15 cellular contexts compared by ENCODE assay signal in the genomic region with DNA sequence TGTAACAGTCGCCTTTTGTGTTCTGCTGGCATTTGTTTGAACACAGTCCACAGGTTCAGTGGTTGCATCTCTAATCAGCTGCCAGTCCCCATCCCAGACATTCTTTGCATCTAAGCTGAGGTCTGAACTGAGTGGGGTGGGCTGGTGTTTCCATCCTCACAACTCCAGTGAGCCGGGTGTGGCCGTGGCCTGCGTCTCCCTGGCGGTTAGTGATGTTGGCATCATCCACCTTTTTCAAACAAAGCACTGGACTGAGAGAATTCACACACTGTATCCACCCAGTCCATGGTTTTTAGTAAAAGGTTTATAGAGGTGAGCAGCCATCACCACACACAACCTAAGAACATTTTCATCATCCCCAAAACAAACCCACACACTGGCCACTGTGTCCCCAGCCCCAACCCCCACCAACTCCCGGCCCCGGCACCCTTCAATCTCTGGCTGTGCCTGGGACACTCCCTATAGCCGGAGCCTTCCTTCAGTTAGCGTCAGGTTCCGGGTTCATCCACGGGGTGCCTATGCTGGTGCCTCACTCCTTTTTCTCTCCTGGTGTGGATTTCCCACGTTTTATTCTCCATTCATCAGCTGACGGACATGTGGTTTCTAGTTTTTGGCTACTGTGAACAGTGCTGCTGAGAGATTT.
"Had no signal": no experiment of that assay in that cellular context is flagged by ENCODE, and none has a peak within 500 bp of the region (broad histone marks: within the 10 kb centered on the region; RNA-seq: fewer than 3 reads in every experiment).

No MANE protein-coding gene starts in this region.

- H3K27me3 Mint-ChIP-seq: natural killer cell treated with Interleukin-12 subunit alpha and Interleukin-12 subunit beta and Interleukin-15 and Interleukin-18, amount 100 ng/mL, for 72 hours; T-helper 17 cell had no signal

- H3K27ac Mint-ChIP-seq: natural killer cell treated with Interleukin-12 subunit alpha and Interleukin-12 subunit beta and Interleukin-15 and Interleukin-18, amount 100 ng/mL, for 72 hours; T-helper 17 cell; WTC11 had no signal

- DNase-seq: activated CD4-positive, alpha-beta T cell treated with anti-CD3 and anti-CD28 coated beads for 48 hours; activated T-cell treated with anti-CD3 and anti-CD28 coated beads for 4 hours; colonic mucosa; foreskin melanocyte; left ventricle myocardium inferior; mesenchymal stem cell; stimulated activated CD4-positive, alpha-beta T cell treated with anti-CD3 and anti-CD28 coated beads, Interleukin-15, amount 100 ng/mL, for 24 hours; stimulated activated CD4-positive, alpha-beta T cell treated with anti-CD3 and anti-CD28 coated beads, Interleukin-4, amount 100 ng/mL, for 24 hours; T-helper 17 cell had no signal

- H3K27me3 ChIP-seq: ascending aorta, cardiac muscle cell, colonic mucosa, heart left ventricle, tibial nerve had no signal

- ATAC-seq: heart left ventricle; natural killer cell treated with Interleukin-12 subunit alpha and Interleukin-12 subunit beta and Interleukin-15 and Interleukin-18, amount 100 ng/mL, for 72 hours; T-helper 17 cell; WTC11 had no signal

- H3K27ac ChIP-seq: ascending aorta, cardiac muscle cell, colonic mucosa, heart left ventricle, left ventricle myocardium inferior, tibial nerve had no signal

- H3K4me3 ChIP-seq: ascending aorta, cardiac muscle cell, colonic mucosa, heart left ventricle, left ventricle myocardium inferior, tibial nerve had no signal

- H3K4me1 Mint-ChIP-seq: T-helper 17 cell, WTC11 had no signal

- H3K36me3 Mint-ChIP-seq: natural killer cell treated with Interleukin-12 subunit alpha and Interleukin-12 subunit beta and Interleukin-15 and Interleukin-18, amount 100 ng/mL, for 72 hours had no signal

- H3K4me3 Mint-ChIP-seq: natural killer cell treated with Interleukin-12 subunit alpha and Interleukin-12 subunit beta and Interleukin-15 and Interleukin-18, amount 100 ng/mL, for 72 hours; T-helper 17 cell; WTC11 had no signal

- H3K9me3 Mint-ChIP-seq: natural killer cell treated with Interleukin-12 subunit alpha and Interleukin-12 subunit beta and Interleukin-15 and Interleukin-18, amount 100 ng/mL, for 72 hours; WTC11 had no signal

- H3K9me3 ChIP-seq: ascending aorta, colonic mucosa, heart left ventricle, left ventricle myocardium inferior, tibial nerve had no signal
